In genomic region chr9:37902804-37903580, GRCh38 we compare ENCODE assay signal across 8 cellular contexts. TPM values are rescaled to one million over a fixed set of nuclear protein-coding genes. Genes with fewer than 3 reads are reported as not detected.
DNase-seq lines count a peak whose midpoint lies in the region; ATAC-seq and TF ChIP-seq lines count a peak whose summit lies in the region.

No MANE protein-coding gene starts in this region.

- H3K4me3 ChIP-seq in Panc1 (ENCODE audit: low read depth in 2 of 2, low read length in 2 of 2): peak overlapping the region; percentile 74 to 84

- peak overlapping the region; percentile 79 for H3K27ac ChIP-seq in Panc1 (ENCODE audit: low read length)

- CTCF ChIA-PET in Panc1 (lab: Charles Lee): interaction anchor here (1.1 kb wide), 1 partner anchor 422 kb away, joined by 3 read pairs; no protein-coding TSS in a partner anchor

- BruUV-seq in Panc1 (replicated peaks; lab: Mats Ljungman, UMichigan): no TSS peak

- no peak for TF ChIP-seq CTCF in Panc1 (IDR thresholded peaks at IDR 0.05)

- H3K27me3 Mint-ChIP-seq in effector memory CD8-positive, alpha-beta T cell: peaks cover 0 to 7% of the 10 kb centered on the region in 2 donors
- H3K27me3 Mint-ChIP-seq in naive B cell: no peaks in the 10 kb centered on the region

- H3K36me3 ChIP-seq in Panc1 (ENCODE audit: control insufficient read depth, insufficient read depth, low read length): peaks cover 7% of the 10 kb centered on the region

- intact Hi-C loops in Panc1 (cut with micrococcal nuclease; ENCODE audit: unreplicated experiment): no loop called here

- H3K27ac Mint-ChIP-seq in effector memory CD8-positive, alpha-beta T cell: peak overlapping the region; percentile 89 to 96
- H3K27ac Mint-ChIP-seq in naive B cell: peak overlapping the region in 5 of 6 donors; percentile 36 to 99 (median 84)

- in situ Hi-C loops in Panc1 (cut with HindIII; ENCODE audit: low pct_unique_long_range_greater_than_20kb, low sequenced_read_pairs): no loop called here

- H3K36me3 Mint-ChIP-seq in effector memory CD8-positive, alpha-beta T cell (ENCODE audit: insufficient read depth): peaks cover 28% of the 10 kb centered on the region
- peaks cover 0 to under 1% of the 10 kb centered on the region in 2 donors for H3K36me3 Mint-ChIP-seq in naive B cell

- no peaks in the 10 kb centered on the region for H3K9me3 ChIP-seq in Panc1 (ENCODE audit: control insufficient read depth, insufficient read depth, low read depth, low read length)

- H3K27me3 ChIP-seq in Panc1 (ENCODE audit: control insufficient read depth, insufficient read depth, low read length): no peaks in the 10 kb centered on the region

- peak; percentile 11 for ATAC-seq in HG02571 (IDR thresholded peaks at IDR 0.05; ENCODE audit: unreplicated experiment)
- ATAC-seq in Panc1: peak; percentile 6
- no peak for ATAC-seq in effector memory CD8-positive, alpha-beta T cell (replicated peaks)
- ATAC-seq in naive B cell (ENCODE audit: low read depth in 2 of 2): no peak
- ATAC-seq in GM18858 (IDR thresholded peaks at IDR 0.05; ENCODE audit: unreplicated experiment): no peak

- DNase-seq in SIG-M5 treated with dmso at 0.1 percent for 504 hours (lab: John Stamatoyannopoulos, UW; ENCODE audit: unreplicated experiment): peak; percentile 43
- no peak for DNase-seq in SIG-M5 (lab: John Stamatoyannopoulos, UW)
- no peak for DNase-seq in Panc1 (ENCODE audit: low read depth, low spot score)
- no peak for DNase-seq in effector memory CD8-positive, alpha-beta T cell
- DNase-seq in naive B cell: no peak
- DNase-seq in NCI-H774 (lab: John Stamatoyannopoulos, UW): no peak

- H3K4me1 Mint-ChIP-seq in effector memory CD8-positive, alpha-beta T cell (ENCODE audit: low read depth in 2 of 2): peaks cover 13 to 19% of the 10 kb centered on the region in 2 donors
- H3K4me1 Mint-ChIP-seq in naive B cell: peaks cover 8 to 19% (median 18%) of the 10 kb centered on the region in 3 donors

- POLR2A ChIA-PET in Panc1 (lab: Charles Lee): interaction anchor here (0.5 to 0.6 kb wide), 4 partner anchors 18 to 1347 kb away, joined by 3 to 7 read pairs (median 4); no protein-coding TSS in a partner anchor

- no peaks in the 10 kb centered on the region for H3K9me3 Mint-ChIP-seq in effector memory CD8-positive, alpha-beta T cell
- no peaks in the 10 kb centered on the region for H3K9me3 Mint-ChIP-seq in naive B cell

- peaks cover 16% of the 10 kb centered on the region for H3K4me1 ChIP-seq in Panc1 (ENCODE audit: control insufficient read depth, insufficient read depth, low read length)

- peak overlapping the region; percentile 91 for H3K4me3 Mint-ChIP-seq in effector memory CD8-positive, alpha-beta T cell
- H3K4me3 Mint-ChIP-seq in naive B cell: peak overlapping the region; percentile 91 to 95 (median 94)

RNA-seq across cellular contexts. Expression of gene SLC25A51, which starts 0.9 kb away (rescaled TPM):
- 23.4 TPM for total RNA-seq in Panc1 (2021; ENCODE audit: unreplicated experiment)
- polyA plus RNA-seq in Panc1 (2012; ENCODE audit: insufficient read length): 5.9 TPM
- 10 to 100 TPM in 2 of 6 donors, 1 to 10 TPM in 4; 7.5 to 11.7 (median 9.7) TPM for polyA plus RNA-seq in naive B cell (ENCODE audit: low read depth in 6 of 6)

Comparison
In these comparisons a context has a peak if more than half of its experiments do, and no peak if none do; other contexts are left out.
1. ATAC-seq: peak in HG02571 (single experiment) and Panc1 (single experiment); none in effector memory CD8-positive, alpha-beta T cell (single experiment), naive B cell (0 of 2) and GM18858 (single experiment).